ENCODE assay signal across 14 cellular contexts in genomic region chr1:65458730-65459396, GRCh38. TPM values are rescaled to one million over a fixed set of nuclear protein-coding genes. Genes with fewer than 3 reads are reported as not detected.
A peak's percentile ranks its signal among the peaks of the same experiment; 100 is the strongest.
DNase-seq lines count a peak whose midpoint lies in the region; ATAC-seq and TF ChIP-seq lines count a peak whose summit lies in the region.
"Had no signal": no experiment of that assay in that cellular context is flagged by ENCODE, and none has a peak within 500 bp of the region (broad histone marks: within the 10 kb centered on the region; RNA-seq: fewer than 3 reads in every experiment).

No MANE protein-coding gene starts in this region.

- CTCF ChIA-PET in mammary epithelial cell (lab: Charles Lee; ENCODE audit: low non-redundant PET): interaction anchor here (0.5 to 1.3 kb wide), 7 partner anchors 24 to 229 kb away, joined by 3 to 7 read pairs (median 4); partner anchors contain the start of genes LEPR and LEPROT
- CTCF ChIA-PET in activated CD4-positive, alpha-beta memory T cell treated with anti-CD3 and anti-CD28 coated beads for 36 hours (lab: Charles Lee): interaction anchor here (0.7 to 3.7 kb wide), 13 partner anchors 10 to 229 kb away, joined by 3 to 35 read pairs (median 4); no protein-coding TSS in a partner anchor

- peaks cover 20% of the 10 kb centered on the region for H3K9me3 Mint-ChIP-seq in activated CD4-positive, alpha-beta memory T cell treated with anti-CD3 and anti-CD28 coated beads for 36 hours

- no TSS peak for BruUV-seq in mammary epithelial cell (replicated peaks; lab: Mats Ljungman, UMichigan)

- H3K4me1 Mint-ChIP-seq in activated CD4-positive, alpha-beta memory T cell treated with anti-CD3 and anti-CD28 coated beads for 36 hours (ENCODE audit: low read depth): peaks cover 14% of the 10 kb centered on the region

- H3K4me2 ChIP-seq in mammary epithelial cell (ENCODE audit: insufficient read depth, low read depth, low read length) (no peak overlapping the region), Karpas-422 (ENCODE audit: low read depth, low read length, poor library complexity, severe bottlenecking) (no peak overlapping the region)

- intact Hi-C loops in mammary epithelial cell (cut with micrococcal nuclease): loop anchor here (1.0 to 2.0 kb wide), 3 partner anchors 28 to 228 kb away; no protein-coding TSS in a partner anchor
- intact Hi-C loops in activated CD4-positive, alpha-beta memory T cell treated with anti-CD3 and anti-CD28 coated beads for 36 hours (cut with micrococcal nuclease): loop anchor here (1.0 to 2.0 kb wide), 2 partner anchors 28 to 223 kb away; no protein-coding TSS in a partner anchor

- H3K9ac ChIP-seq in mammary epithelial cell (ENCODE audit: insufficient read depth, low read length) (no peak overlapping the region), Karpas-422 (ENCODE audit: low read length) (no peak overlapping the region)

- H3K9me2 ChIP-seq in Karpas-422 (replicated peaks; ENCODE audit: insufficient read depth, low read length): no peaks in the 10 kb centered on the region

- H2AFZ ChIP-seq in mammary epithelial cell (ENCODE audit: low read depth, low read length): no peak overlapping the region
- no peak overlapping the region for H2AFZ ChIP-seq in Karpas-422 (ENCODE audit: low read length)

- H3K36me3 Mint-ChIP-seq in activated CD4-positive, alpha-beta memory T cell treated with anti-CD3 and anti-CD28 coated beads for 36 hours: peaks cover 15% of the 10 kb centered on the region

- no peaks in the 10 kb centered on the region for H3K27me3 Mint-ChIP-seq in activated CD4-positive, alpha-beta memory T cell treated with anti-CD3 and anti-CD28 coated beads for 36 hours

- H4K20me1 ChIP-seq in mammary epithelial cell (ENCODE audit: insufficient read depth, low read length): no peaks in the 10 kb centered on the region
- no peaks in the 10 kb centered on the region; the same call in 1 of the 2 replicates for H4K20me1 ChIP-seq in Karpas-422 (ENCODE audit: insufficient read depth, low read depth, low read length)

- H3K27me3 ChIP-seq in mammary epithelial cell (ENCODE audit: insufficient read depth, low read length) (no peaks in the 10 kb centered on the region), Karpas-422 (ENCODE audit: low read length) (no peaks in the 10 kb centered on the region)
- H3K27me3 ChIP-seq: thyroid gland had no signal

- H3K9me3 ChIP-seq in mammary epithelial cell (replicated peaks; ENCODE audit: insufficient read depth, low read length) (no peaks in the 10 kb centered on the region), Karpas-422 (ENCODE audit: low read length) (no peaks in the 10 kb centered on the region)
- H3K9me3 ChIP-seq: thyroid gland had no signal

- no peak overlapping the region for H3K4me3 ChIP-seq in AG10803 (ENCODE audit: low read length)
- no peak overlapping the region for H3K4me3 ChIP-seq in mammary epithelial cell (replicated peaks in 1 of 3; ENCODE audit: insufficient read depth in 1 of 3, low read depth in 2 of 3, low read length in 3 of 3)
- no peak overlapping the region for H3K4me3 ChIP-seq in Karpas-422 (ENCODE audit: low read length)
- H3K4me3 ChIP-seq: thyroid gland had no signal

- no peak overlapping the region for H3K4me3 Mint-ChIP-seq in activated CD4-positive, alpha-beta memory T cell treated with anti-CD3 and anti-CD28 coated beads for 36 hours
- H3K4me3 Mint-ChIP-seq: H9 had no signal

- dilution Hi-C loops in mammary epithelial cell (cut with HindIII; ENCODE audit: low sequenced_read_pairs): no loop called here

- no peak for TF ChIP-seq CTCF in AG10803 (conservative IDR thresholded peaks at IDR 0.05; ENCODE audit: low read length)
- TF ChIP-seq CTCF in mammary epithelial cell (conservative IDR thresholded peaks at IDR 0.05 in 1 of 2, IDR thresholded peaks at IDR 0.05 in 1 of 2; ENCODE audit: extremely low read depth in 1 of 2, insufficient read depth in 1 of 2, low read depth in 1 of 2, low read length in 2 of 2): no peak

- POLR2A ChIA-PET in activated CD4-positive, alpha-beta memory T cell treated with anti-CD3 and anti-CD28 coated beads for 36 hours (lab: Charles Lee): no interaction called here

- H3K27ac ChIP-seq in mammary epithelial cell (ENCODE audit: insufficient read depth, low read depth, low read length) (no peak overlapping the region), Karpas-422 (ENCODE audit: low read length) (no peak overlapping the region)
- H3K27ac ChIP-seq: thyroid gland had no signal

- H3K4me1 ChIP-seq in mammary epithelial cell (ENCODE audit: insufficient read depth, low read length) (no peaks in the 10 kb centered on the region), Karpas-422 (ENCODE audit: low read length) (0 out of 2 replicates have a peak, but pooled peaks cover 4% of the 10 kb centered on the region)
- H3K4me1 ChIP-seq: thyroid gland had no signal

- H3K27ac Mint-ChIP-seq in activated CD4-positive, alpha-beta memory T cell treated with anti-CD3 and anti-CD28 coated beads for 36 hours: no peak overlapping the region

- WGBS in mammary epithelial cell (ENCODE audit: low coverage, missing lambda C conversion rate): 92% methylated on average over 2 of the region's 2 CpGs

- H3K79me2 ChIP-seq in mammary epithelial cell (ENCODE audit: insufficient read depth, low read length) (no peaks in the 10 kb centered on the region), Karpas-422 (ENCODE audit: low read length) (no peaks in the 10 kb centered on the region)

- H3K36me3 ChIP-seq in mammary epithelial cell (ENCODE audit: insufficient read depth, low read length): no peaks in the 10 kb centered on the region
- no peaks in the 10 kb centered on the region for H3K36me3 ChIP-seq in Karpas-422 (ENCODE audit: insufficient read depth, low read length)
- H3K36me3 ChIP-seq: thyroid gland had no signal

- ATAC-seq in GM19035 (IDR thresholded peaks at IDR 0.05; ENCODE audit: unreplicated experiment): peak; percentile 19
- ATAC-seq in HG03280 (IDR thresholded peaks at IDR 0.05; ENCODE audit: unreplicated experiment): peak; percentile 23
- ATAC-seq in HG03039 (IDR thresholded peaks at IDR 0.05; ENCODE audit: unreplicated experiment): no peak
- ATAC-seq: esophagus mucosa had no signal

- in situ Hi-C loops in mammary epithelial cell (cut with MboI; ENCODE audit: low sequenced_read_pairs in 2 of 2): no loop called here

- DNase-seq in AG10803 (ENCODE audit: low read depth): peak; percentile 57
- DNase-seq in mammary epithelial cell: peak; percentile 29
- no peak for DNase-seq in Karpas-422
- DNase-seq in NCI-H1417 (lab: John Stamatoyannopoulos, UW): no peak
- no peak for DNase-seq in activated CD4-positive, alpha-beta memory T cell treated with anti-CD3 and anti-CD28 coated beads for 36 hours
- DNase-seq: activated T-cell treated with anti-CD3 and anti-CD28 coated beads, Interleukin-2, amount 50 U/mL, for 48 hours; H9; left colon; NCI-H1105; thyroid gland had no signal

RNA-seq across cellular contexts. Expression of gene LEPR, which starts 38.4 kb away (rescaled TPM):
- total RNA-seq in mammary epithelial cell: 10 to 100 TPM in 1 of 2 donors, 1 to 10 TPM in 1; 3.5 to 14.5 TPM
- 2.9 TPM for polyA plus RNA-seq in mammary epithelial cell
- polyA minus RNA-seq in mammary epithelial cell: 2.6 TPM
- total RNA-seq in Karpas-422 (2014; rRNA removed; shearing (Covaris generic); ENCODE audit: low replicate concordance): 1.4 and 1.5 TPM in 2 replicates
- total RNA-seq in activated CD4-positive, alpha-beta memory T cell treated with anti-CD3 and anti-CD28 coated beads for 36 hours: 1 to 10 TPM; 5.0 to 5.2 TPM

RNA-seq across cellular contexts. Expression of gene LEPROT, which starts 38.4 kb away (rescaled TPM):
- 10 to 100 TPM; 55.1 to 88.7 TPM for total RNA-seq in mammary epithelial cell
- polyA plus RNA-seq in mammary epithelial cell: 29.5 TPM
- 16.1 TPM for polyA minus RNA-seq in mammary epithelial cell
- total RNA-seq in Karpas-422 (2014; rRNA removed; shearing (Covaris generic); ENCODE audit: low replicate concordance): 11.8 and 31.3 TPM in 2 replicates
- total RNA-seq in activated CD4-positive, alpha-beta memory T cell treated with anti-CD3 and anti-CD28 coated beads for 36 hours: 10 to 100 TPM; 17.9 to 19.6 TPM

Comparison
In these comparisons a context has a peak if more than half of its experiments do, and no peak if none do; other contexts are left out.
1. DNase-seq: peak in AG10803 (single experiment) and mammary epithelial cell (single experiment); none in Karpas-422 (single experiment), NCI-H1417 (0 of 3) and activated CD4-positive, alpha-beta memory T cell treated with anti-CD3 and anti-CD28 coated beads for 36 hours (single experiment).